In the genomic region with DNA sequence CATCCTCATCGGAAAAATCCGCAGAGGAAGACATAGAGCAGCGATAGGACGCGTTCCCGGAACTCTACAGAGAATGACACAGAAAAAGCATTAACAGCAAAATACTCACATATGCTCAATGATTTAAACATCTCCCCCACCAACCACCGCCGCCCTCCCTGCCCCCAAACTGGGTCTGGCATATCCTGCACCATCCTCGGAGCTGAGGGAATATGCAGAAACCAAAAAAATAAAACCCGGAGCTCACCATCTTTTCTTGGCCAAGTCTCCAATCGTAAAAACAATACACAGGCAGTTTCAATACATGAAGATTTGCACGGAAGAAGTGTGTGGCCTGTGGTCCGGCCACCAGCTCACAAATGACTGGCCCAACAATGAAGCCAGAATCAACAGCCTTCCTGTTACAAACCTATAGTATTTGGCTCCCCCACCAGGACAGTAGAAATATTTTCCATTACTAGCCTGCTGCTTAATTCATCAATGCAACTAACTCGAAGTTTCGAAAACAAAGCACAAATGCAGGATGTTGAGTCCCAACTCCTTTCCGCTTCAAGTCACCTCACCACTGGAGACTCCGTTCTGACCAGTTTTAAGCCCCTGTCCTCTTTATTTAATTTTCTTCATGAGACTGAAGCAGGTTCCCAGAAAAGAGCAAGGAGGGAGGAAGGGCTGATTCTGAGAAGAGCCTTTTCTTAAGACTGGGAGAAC, we compare ENCODE assay signal across 8 cellular contexts.
DNase-seq lines count a peak whose midpoint lies in the region; ATAC-seq and TF ChIP-seq lines count a peak whose summit lies in the region.

No MANE protein-coding gene starts in this region.

- DNase-seq in NCI-H2171 treated with DMSO at 0.1 percent for 48 hours (lab: John Stamatoyannopoulos, UW) (peak; percentile 47), NCI-H2171 (lab: John Stamatoyannopoulos, UW) (no peak), GM20000 (ENCODE audit: low spot score) (peak; percentile 78), OCI-M1 (lab: John Stamatoyannopoulos, UW) (peak; percentile 85), body of pancreas (peak; percentile 23 to 60 (median 38)), retinal pigment epithelial cell (ENCODE audit: low read depth) (peak; percentile 70)

- no peaks in the 10 kb centered on the region for H3K36me3 ChIP-seq in body of pancreas (replicated peaks in 1 of 2; ENCODE audit: insufficient read depth in 1 of 2, low read depth in 2 of 2)

- peaks cover 6% of the 10 kb centered on the region for H3K4me1 ChIP-seq in body of pancreas

- intact Hi-C loops in body of pancreas (cut with DNase I): loop anchor here (10.0 kb wide), 2 partner anchors 147 to 217 kb away; no protein-coding TSS in a partner anchor

- peak in 1 of 3 donors; percentile 38 for TF ChIP-seq POLR2A in body of pancreas (IDR thresholded peaks at IDR 0.05)

- H3K9me3 ChIP-seq in body of pancreas: no peaks in the 10 kb centered on the region

- H3K27ac ChIP-seq in body of pancreas: peak overlapping the region in 1 of 4 donors; percentile 18

- peak; percentile 52 for TF ChIP-seq CTCF in GM20000 (IDR thresholded peaks at IDR 0.05; ENCODE audit: extremely low read depth, missing control alignments)
- peak; percentile 13 to 69 (median 64) for TF ChIP-seq CTCF in body of pancreas (IDR thresholded peaks at IDR 0.05)
- peak; percentile 64 for TF ChIP-seq CTCF in retinal pigment epithelial cell (conservative IDR thresholded peaks at IDR 0.05; ENCODE audit: low read depth, low read length)

- WGBS in body of pancreas, 2 donors: 6% methylated on average over 17 of the region's 17 CpGs

- ATAC-seq in HG03565 (IDR thresholded peaks at IDR 0.05; ENCODE audit: unreplicated experiment) (peak; percentile 91), body of pancreas (peak; percentile 84)

- H3K27me3 ChIP-seq in body of pancreas: no peaks in the 10 kb centered on the region

- no peak overlapping the region for H3K4me3 ChIP-seq in body of pancreas
- peak overlapping the region; percentile 53 for H3K4me3 ChIP-seq in iPS-11a (ENCODE audit: low read depth, low read length)
- peak overlapping the region; percentile 63 for H3K4me3 ChIP-seq in retinal pigment epithelial cell (ENCODE audit: low read length)

Comparison
In these comparisons a context has a peak if more than half of its experiments do, and no peak if none do; other contexts are left out.
1. H3K4me3 ChIP-seq: peak in iPS-11a (single experiment) and retinal pigment epithelial cell (single experiment); none in body of pancreas (0 of 2).
2. Peak in every context shown above with its lines, with median percentiles within 50 percentile points of each other: CTCF ChIP-seq.